In the genomic region with DNA sequence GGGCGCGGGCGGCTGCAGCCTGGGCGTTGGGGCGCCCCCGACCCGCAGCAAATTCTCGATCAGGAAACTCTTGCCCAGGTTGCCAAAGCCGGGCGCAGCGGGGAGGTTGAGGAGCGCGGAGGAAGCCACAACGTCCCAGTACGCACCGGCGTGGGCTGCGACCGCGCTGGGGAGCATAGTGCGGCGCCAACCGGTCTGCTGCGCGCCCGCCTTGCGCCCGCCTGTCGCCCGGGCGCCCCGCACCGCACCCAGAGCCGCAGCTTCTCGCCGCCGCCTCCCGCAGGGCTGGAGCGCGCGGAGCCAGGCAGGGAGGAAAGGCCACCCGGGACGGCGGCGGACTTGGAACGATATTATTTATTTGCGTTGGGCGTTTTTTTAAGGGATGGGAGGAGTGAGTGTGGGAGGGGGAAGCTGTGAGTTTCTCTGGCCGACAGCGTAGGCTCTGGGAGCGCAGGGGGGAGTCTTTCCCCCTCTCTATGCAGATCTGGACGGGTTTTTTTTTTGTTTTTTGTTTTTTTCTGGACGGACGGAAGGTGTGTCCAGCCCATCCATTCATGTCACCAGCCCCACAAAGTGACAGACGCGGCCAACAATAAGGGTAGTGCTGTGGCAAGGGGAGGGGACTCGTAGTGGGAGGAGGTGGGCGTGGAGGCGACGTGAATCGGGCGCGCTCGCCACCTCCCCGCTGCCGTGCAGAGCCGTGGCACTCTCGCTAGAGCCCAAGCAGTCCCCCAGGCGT, we compare ENCODE assay signal across 10 cellular contexts.
DNase-seq lines count a peak whose midpoint lies in the region; ATAC-seq lines count a peak whose summit lies in the region.
"Had no signal": no experiment of that assay in that cellular context is flagged by ENCODE, and none has a peak within 500 bp of the region (broad histone marks: within the 10 kb centered on the region; RNA-seq: fewer than 3 reads in every experiment).

A gene (minus strand): TSS at position 349 of the 739 bp plus-strand sequence. CDS start 172 bp downstream, at position 177.

- no peak within 1 kb of the TSS for H3K27ac ChIP-seq in iPS-18a (ENCODE audit: low read length)
- H3K27ac ChIP-seq: Peyer's patch had no signal

- H3K36me3 Mint-ChIP-seq in stimulated activated naive B cell treated with anti-CD40 and anti-IgM and Interleukin-4, amounts not matched to agents 10 μg/mL and 1 μg/mL and 100 μg/mL, for 72 hours: no peaks in the 10 kb centered on the region

- peak; percentile 27 to 41 for ATAC-seq in stimulated activated naive B cell treated with anti-CD40 and anti-IgM and Interleukin-4, amounts not matched to agents 10 μg/mL and 1 μg/mL and 100 μg/mL, for 72 hours (replicated peaks)

- H3K4me3 Mint-ChIP-seq in stimulated activated naive B cell treated with anti-CD40 and anti-IgM and Interleukin-4, amounts not matched to agents 10 μg/mL and 1 μg/mL and 100 μg/mL, for 72 hours: peak within 1 kb of the TSS; percentile 36 to 64

- H3K9me3 Mint-ChIP-seq in stimulated activated naive B cell treated with anti-CD40 and anti-IgM and Interleukin-4, amounts not matched to agents 10 μg/mL and 1 μg/mL and 100 μg/mL, for 72 hours: no peaks in the 10 kb centered on the region

- H3K4me1 Mint-ChIP-seq in stimulated activated naive B cell treated with anti-CD40 and anti-IgM and Interleukin-4, amounts not matched to agents 10 μg/mL and 1 μg/mL and 100 μg/mL, for 72 hours: peaks cover 2 to 7% of the 10 kb centered on the region in 2 donors

- no peak within 1 kb of the TSS for H3K27ac Mint-ChIP-seq in stimulated activated naive B cell treated with anti-CD40 and anti-IgM and Interleukin-4, amounts not matched to agents 10 μg/mL and 1 μg/mL and 100 μg/mL, for 72 hours

- DNase-seq in HuH-7.5 (ENCODE audit: low spot score) (peak; percentile 32), amygdala (lab: John Stamatoyannopoulos, UW) (peak in 33 of 56 donors; percentile 9 to 52 (median 33)), SW 1271 (lab: John Stamatoyannopoulos, UW) (no peak), T-helper 1 cell (no peak)
- DNase-seq in stimulated activated naive B cell treated with anti-CD40 and anti-IgM and Interleukin-4, amounts not matched to agents 10 μg/mL and 1 μg/mL and 100 μg/mL, for 72 hours: no peak
- no peak for DNase-seq in activated CD4-positive, CD25-positive, alpha-beta regulatory T cell (lab: John Stamatoyannopoulos, UW)
- DNase-seq in activated CD8-positive, alpha-beta memory T cell treated with anti-CD3 and anti-CD28 coated beads for 24 hours: no peak
- DNase-seq: erythroblast, Peyer's patch had no signal

- peaks cover 9% of the 10 kb centered on the region for H3K4me1 ChIP-seq in iPS-18a (ENCODE audit: control insufficient read depth, low read depth, low read length)

- H3K9ac ChIP-seq in iPS-18a (ENCODE audit: low read length): no peak within 1 kb of the TSS

- no peaks in the 10 kb centered on the region for H3K36me3 ChIP-seq in iPS-18a (ENCODE audit: control insufficient read depth, low read depth, low read length)
- H3K36me3 ChIP-seq: Peyer's patch had no signal

- H3K27me3 Mint-ChIP-seq in stimulated activated naive B cell treated with anti-CD40 and anti-IgM and Interleukin-4, amounts not matched to agents 10 μg/mL and 1 μg/mL and 100 μg/mL, for 72 hours: peaks cover 42 to 70% of the 10 kb centered on the region in 2 donors

- peaks cover 59% of the 10 kb centered on the region for H3K27me3 ChIP-seq in iPS-18a (ENCODE audit: control insufficient read depth, insufficient read depth, low read length)

- H3K9me3 ChIP-seq in iPS-18a (ENCODE audit: control insufficient read depth, low read depth, low read length): no peaks in the 10 kb centered on the region
- H3K9me3 ChIP-seq: Peyer's patch had no signal

- H3K4me3 ChIP-seq in iPS-18a (ENCODE audit: low read length): peak within 1 kb of the TSS; percentile 80

Comparison
In these comparisons a context has a peak if more than half of its experiments do, and no peak if none do; other contexts are left out.
1. DNase-seq: peak in HuH-7.5 (single experiment) and amygdala (33 of 56); none in stimulated activated naive B cell treated with anti-CD40 and anti-IgM and Interleukin-4, amounts not matched to agents 10 μg/mL and 1 μg/mL and 100 μg/mL, for 72 hours (single experiment), activated CD4-positive, CD25-positive, alpha-beta regulatory T cell (0 of 4), activated CD8-positive, alpha-beta memory T cell treated with anti-CD3 and anti-CD28 coated beads for 24 hours (single experiment), SW 1271 (0 of 2) and T-helper 1 cell (0 of 5).